In the genomic region with DNA sequence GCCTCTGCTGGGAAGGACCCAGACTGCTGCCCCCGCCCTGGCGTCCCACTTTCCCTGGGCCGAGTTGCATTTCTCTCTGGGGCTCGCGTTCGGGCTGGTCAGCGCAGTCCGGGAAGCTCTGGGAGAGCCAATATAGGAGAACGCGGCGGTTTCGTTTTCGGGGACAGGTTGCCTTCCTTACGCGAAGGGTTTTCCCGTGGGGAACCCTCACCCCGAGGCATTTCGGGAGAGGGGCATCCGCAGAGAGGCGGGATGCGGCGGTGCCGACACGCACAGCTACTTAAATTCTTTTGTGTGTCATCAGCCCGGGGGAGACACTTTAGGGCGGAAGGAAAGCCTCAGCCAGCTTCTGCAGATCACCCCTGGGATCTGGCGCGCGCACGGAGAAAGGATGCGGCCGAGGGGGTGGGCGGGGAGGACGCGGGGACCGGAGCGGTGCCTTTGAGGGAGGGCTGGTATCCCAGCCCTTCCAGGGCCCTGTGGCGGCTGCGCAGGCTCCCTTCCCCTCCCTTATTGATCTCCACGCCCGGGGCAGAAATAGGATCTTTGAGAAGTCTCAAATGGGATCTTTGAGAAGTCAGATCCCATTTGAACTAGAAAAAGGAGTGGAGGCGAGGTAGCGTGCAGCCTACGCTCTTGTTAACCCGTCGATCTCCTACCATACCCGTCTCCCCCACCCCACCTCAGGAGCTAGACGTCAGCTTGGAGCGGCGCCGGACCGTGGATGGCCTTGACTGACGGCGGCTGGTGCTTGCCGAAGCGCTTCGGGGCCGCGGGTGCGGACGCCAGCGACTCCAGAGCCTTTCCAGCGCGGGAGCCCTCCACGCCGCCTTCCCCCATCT, we compare ENCODE assay signal across 9 cellular contexts. TPM values are rescaled to one million over a fixed set of nuclear protein-coding genes. Genes with fewer than 3 reads are reported as not detected.
DNase-seq lines count a peak whose midpoint lies in the region; ATAC-seq lines count a peak whose summit lies in the region.
"Had no signal": no experiment of that assay in that cellular context is flagged by ENCODE, and none has a peak within 500 bp of the region (broad histone marks: within the 10 kb centered on the region; RNA-seq: fewer than 3 reads in every experiment).

No MANE protein-coding gene starts in this region.

- peaks cover 29% of the 10 kb centered on the region for H3K4me1 ChIP-seq in ectodermal cell (ENCODE audit: control insufficient read depth, insufficient read depth, low read length)
- H3K4me1 ChIP-seq in mononuclear cell (ENCODE audit: insufficient read depth, low read length), result peaks cover 23% of the 10 kb centered on the region

- H3K27ac ChIP-seq in ectodermal cell (ENCODE audit: insufficient read depth, low read depth, low read length, poor library complexity, severe bottlenecking), result no peak overlapping the region

- H3K36me3 ChIP-seq in ectodermal cell (ENCODE audit: control insufficient read depth, insufficient read depth, low read length), result no peaks in the 10 kb centered on the region

- no peaks in the 10 kb centered on the region for H3K9me3 ChIP-seq in ectodermal cell (ENCODE audit: control insufficient read depth, low read length)
- no peaks in the 10 kb centered on the region for H3K9me3 ChIP-seq in mononuclear cell (ENCODE audit: low read depth, low read length)

- DNase-seq in NCI-H1417 (lab: John Stamatoyannopoulos, UW) (peak; percentile 1 to 40 (median 37)), NCI-H1417 treated with DMSO at 0.1 percent for 48 hours (lab: John Stamatoyannopoulos, UW) (no peak), RPMI8226 (peak; percentile 33), CD1c-positive myeloid dendritic cell (ENCODE audit: extremely low spot score) (no peak)

- ATAC-seq in HG02588 (IDR thresholded peaks at IDR 0.05; ENCODE audit: unreplicated experiment) (no peak), HG02852 (IDR thresholded peaks at IDR 0.05; ENCODE audit: unreplicated experiment) (no peak)

- 1% methylated on average over 66 of the region's 66 CpGs for WGBS in ectodermal cell, 2 experiments

- peak overlapping the region; percentile 50 for H3K4me3 ChIP-seq in ectodermal cell (ENCODE audit: insufficient read depth, low read depth, low read length)
- peak overlapping the region; percentile 36 for H3K4me3 ChIP-seq in mononuclear cell (ENCODE audit: low read length)

- H3K27me3 ChIP-seq in ectodermal cell (ENCODE audit: control insufficient read depth, insufficient read depth, low read length, poor library complexity, severe bottlenecking) (peaks cover 100% of the 10 kb centered on the region), mononuclear cell (ENCODE audit: insufficient read depth, low read length) (peaks cover 84% of the 10 kb centered on the region)

RNA-seq across cellular contexts. Expression of a gene that starts 1.3 kb away (rescaled TPM):
- polyA plus RNA-seq in ectodermal cell (2013, experiment 1 of 4), result 0.46 TPM
- polyA plus RNA-seq in ectodermal cell (2013, experiment 2 of 4), result 0.27 TPM
- polyA plus RNA-seq in ectodermal cell (2013, experiment 3 of 4), result 0.53 TPM
- 0.53 TPM for polyA plus RNA-seq in ectodermal cell (2013, experiment 4 of 4)
- 0.10 TPM for total RNA-seq in mononuclear cell
- polyA plus RNA-seq: CD4-positive, CD25-positive, alpha-beta regulatory T cell had no signal

Comparison
In these comparisons a context has a peak if more than half of its experiments do, and no peak if none do; other contexts are left out.
1. DNase-seq: peak in NCI-H1417 (3 of 3) and RPMI8226 (single experiment); none in NCI-H1417 treated with DMSO at 0.1 percent for 48 hours (single experiment) and CD1c-positive myeloid dendritic cell (single experiment).